In the genomic region with DNA sequence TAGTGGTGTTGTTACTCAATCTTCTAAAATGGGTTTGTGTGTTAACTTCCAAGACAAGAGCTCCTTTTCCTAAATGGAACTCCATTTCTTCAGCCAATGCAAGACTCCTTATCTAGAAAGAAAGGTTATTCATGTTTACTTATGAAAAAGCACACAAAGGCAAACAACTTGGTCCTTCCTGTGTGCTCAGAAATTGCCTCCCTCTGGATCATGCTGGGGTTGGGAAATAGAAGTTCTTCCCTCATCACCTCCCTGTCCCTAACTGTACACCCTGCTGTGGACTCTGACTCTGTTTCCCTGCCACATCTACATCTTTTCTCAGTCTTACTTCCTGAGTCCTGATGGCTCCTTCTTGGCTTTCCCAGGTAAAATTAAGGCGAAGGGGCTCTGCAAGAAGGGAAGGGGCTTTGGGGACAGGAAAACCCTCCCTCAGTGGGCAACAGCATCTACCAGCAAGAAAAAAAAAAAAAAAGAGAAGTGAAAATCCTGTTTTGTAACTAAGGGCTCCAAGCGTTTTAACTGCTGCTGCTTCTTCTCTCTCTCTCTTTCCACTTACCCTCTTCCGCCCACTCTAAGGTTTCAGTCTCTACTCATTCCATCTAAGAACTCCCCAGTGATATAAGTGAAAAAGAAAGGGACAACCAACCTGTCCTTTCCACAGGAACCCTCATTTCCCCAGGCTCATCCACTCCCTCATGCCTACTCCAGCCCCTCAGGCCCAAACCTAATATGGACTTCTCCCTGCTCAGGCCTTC, we compare ENCODE assay signal across 1 cellular context.
TF ChIP-seq lines count a peak whose summit lies in the region.

No MANE protein-coding gene starts in this region.

TF ChIP-seq in K562, 482 proteins besides CTCF, POLR2A, EP300 and RAD21 (continued from another document):
- TF ChIP-seq TCF7L2 (IDR thresholded peaks at IDR 0.05; ENCODE audit: low read depth, low read length), result no peak
